17 cellular contexts compared by ENCODE assay signal in genomic region chr15:76347507-76348055, GRCh38. TPM values are rescaled to one million over a fixed set of nuclear protein-coding genes. Genes with fewer than 3 reads are reported as not detected.
DNase-seq lines count a peak whose midpoint lies in the region; ATAC-seq and TF ChIP-seq lines count a peak whose summit lies in the region.
"Had no signal": no experiment of that assay in that cellular context is flagged by ENCODE, and none has a peak within 500 bp of the region (broad histone marks: within the 10 kb centered on the region; RNA-seq: fewer than 3 reads in every experiment).

No MANE protein-coding gene starts in this region.

- H3K36me3 ChIP-seq in HEK293 (ENCODE audit: control insufficient read depth in 2 of 2, insufficient read depth in 1 of 2, low read length in 2 of 2) (peaks cover 0 to 8% of the 10 kb centered on the region in 2 experiments; a peak in 2 of 3 replicates), mesenchymal stem cell (ENCODE audit: control insufficient read depth in 1 of 2, insufficient read depth in 2 of 2, low read depth in 1 of 2, low read length in 2 of 2) (no peaks in the 10 kb centered on the region), testis (ENCODE audit: low read depth, missing control alignments) (no peaks in the 10 kb centered on the region), upper lobe of left lung (no peaks in the 10 kb centered on the region)

- H3K27me3 ChIP-seq in mesenchymal stem cell (ENCODE audit: control insufficient read depth in 1 of 2, insufficient read depth in 1 of 2, low read length in 2 of 2) (peaks cover 45 to 53% of the 10 kb centered on the region in 2 experiments), testis (no peaks in the 10 kb centered on the region), upper lobe of left lung (peaks cover 3 to 52% (median 34%) of the 10 kb centered on the region in 4 donors)

- H2AK5ac ChIP-seq in mesenchymal stem cell (ENCODE audit: low read length, severe bottlenecking) = no peak overlapping the region

- no peak overlapping the region for H3K14ac ChIP-seq in mesenchymal stem cell (ENCODE audit: low read length in 2 of 2)

- H3K27me3 Mint-ChIP-seq in central memory CD8-positive, alpha-beta T cell = peaks cover 41% of the 10 kb centered on the region

- H2BK12ac ChIP-seq in mesenchymal stem cell (ENCODE audit: low read length in 2 of 2) = no peak overlapping the region

- H3K4me1 Mint-ChIP-seq in central memory CD8-positive, alpha-beta T cell = peaks cover 16% of the 10 kb centered on the region

- H3K4me1 ChIP-seq in HEK293 (ENCODE audit: control insufficient read depth, insufficient read depth, low read length) = peaks cover 39% of the 10 kb centered on the region
- peaks cover 21% of the 10 kb centered on the region for H3K4me1 ChIP-seq in mesenchymal stem cell (ENCODE audit: control insufficient read depth, insufficient read depth, low read depth, low read length)
- no peaks in the 10 kb centered on the region for H3K4me1 ChIP-seq in testis
- H3K4me1 ChIP-seq in upper lobe of left lung = peaks cover 22 to 29% (median 27%) of the 10 kb centered on the region in 4 donors

- H3K23ac ChIP-seq in mesenchymal stem cell (ENCODE audit: low read length in 2 of 2) = no peak overlapping the region

- no peak overlapping the region for H3K9ac ChIP-seq in mesenchymal stem cell (ENCODE audit: low read length)

- ATAC-seq in central memory CD8-positive, alpha-beta T cell (replicated peaks; ENCODE audit: extremely low read depth, poor library complexity, severe bottlenecking) = no peak
- ATAC-seq in GM19467 (IDR thresholded peaks at IDR 0.05; ENCODE audit: unreplicated experiment) (no peak), upper lobe of left lung (ENCODE audit: low FRiP score in 2 of 2) (no peak)
- ATAC-seq: Panc1 had no signal

- intact Hi-C loops in testis (cut with DNase I; ENCODE audit: low total_unique reads) = no loop called here

- H3K18ac ChIP-seq in mesenchymal stem cell (ENCODE audit: low read depth in 1 of 2, low read length in 2 of 2) = no peak overlapping the region

- H3K27ac ChIP-seq in HEK293 (ENCODE audit: extremely low read depth, low read depth, low read length) (peak overlapping the region; percentile 86; the same call in 1 of the 2 replicates), mesenchymal stem cell (ENCODE audit: low read length, poor library complexity, severe bottlenecking) (no peak overlapping the region), testis (no peak overlapping the region), upper lobe of left lung (no peak overlapping the region)
- H3K27ac ChIP-seq: psoas muscle had no signal

- H3K4me3 Mint-ChIP-seq in central memory CD8-positive, alpha-beta T cell = peak overlapping the region; percentile 31
- H3K4me3 Mint-ChIP-seq: activated naive CD4-positive, alpha-beta T cell treated with anti-CD3 and anti-CD28 coated beads, Interleukin-2, amount 10 ng/mL, durations not matched to agents 7 days and 5 days had no signal

- TF ChIP-seq CTCF in HEK293 (tag by site-specific recombination; IDR thresholded peaks at IDR 0.05) = no peak
- TF ChIP-seq CTCF in testis (IDR thresholded peaks at IDR 0.05) = no peak
- no peak for TF ChIP-seq CTCF in upper lobe of left lung (IDR thresholded peaks at IDR 0.05)

- H3K9me3 ChIP-seq in HEK293 (ENCODE audit: control insufficient read depth, insufficient read depth, low read depth, low read length) = no peaks in the 10 kb centered on the region
- no peaks in the 10 kb centered on the region for H3K9me3 ChIP-seq in mesenchymal stem cell (ENCODE audit: control insufficient read depth, low read length)
- H3K9me3 ChIP-seq in testis = no peaks in the 10 kb centered on the region
- peaks cover 0 to 2% (median 0%) of the 10 kb centered on the region in 4 donors for H3K9me3 ChIP-seq in upper lobe of left lung
- H3K9me3 ChIP-seq: psoas muscle had no signal

- H3K4ac ChIP-seq in mesenchymal stem cell (ENCODE audit: low read depth in 1 of 2, low read length in 2 of 2) = no peak overlapping the region

- no peak for TF ChIP-seq EP300 in upper lobe of left lung (IDR thresholded peaks at IDR 0.05)

- TF ChIP-seq POLR2A in testis (IDR thresholded peaks at IDR 0.05) (no peak), upper lobe of left lung (IDR thresholded peaks at IDR 0.05) (no peak)

- POLR2A ChIA-PET in HEK293 (lab: Yijun Ruan, JAX) = interaction anchor here (0.6 to 6.2 kb wide), 5 partner anchors 11 to 641 kb away, joined by 3 to 134 read pairs (median 5); partner anchors contain the start of gene ISL2

- no peak overlapping the region for H2BK15ac ChIP-seq in mesenchymal stem cell (ENCODE audit: low read depth, poor library complexity, severe bottlenecking)

- no peak overlapping the region for H2AFZ ChIP-seq in mesenchymal stem cell (ENCODE audit: low read depth, low read length)

- H3K4me3 ChIP-seq in HEK293 (ENCODE audit: low read depth, low read length) (peak overlapping the region; percentile 59), mesenchymal stem cell (ENCODE audit: insufficient read depth in 1 of 2, low read depth in 1 of 2, low read length in 2 of 2) (peak overlapping the region in 1 of 2 experiments; percentile 54), testis (peak overlapping the region; percentile 19 to 46), upper lobe of left lung (peak overlapping the region in 1 of 4 donors; percentile 57)
- H3K4me3 ChIP-seq: lung had no signal

- no peak overlapping the region for H2BK120ac ChIP-seq in mesenchymal stem cell (ENCODE audit: low read depth, low read length)

- H3K27ac Mint-ChIP-seq in central memory CD8-positive, alpha-beta T cell (ENCODE audit: low read depth) = no peak overlapping the region

- H4K91ac ChIP-seq in mesenchymal stem cell (ENCODE audit: low read length) = no peak overlapping the region

- no peak overlapping the region for H4K8ac ChIP-seq in mesenchymal stem cell (ENCODE audit: low read length)

- no peak for DNase-seq in central memory CD8-positive, alpha-beta T cell (ENCODE audit: low spot score in 2 of 2)
- DNase-seq in mesenchymal stem cell (peak; percentile 34), testis (no peak), upper lobe of left lung (no peak), NCI-H2107 treated with DMSO at 0.1 percent for 48 hours (lab: John Stamatoyannopoulos, UW; ENCODE audit: unreplicated experiment) (no peak)
- DNase-seq: activated CD4-positive, alpha-beta T cell treated with anti-CD3 and anti-CD28 coated beads, Interleukin-2, amount 50 U/mL, for 48 hours; activated naive CD4-positive, alpha-beta T cell treated with anti-CD3 and anti-CD28 coated beads, Interleukin-2, amount 10 ng/mL, durations not matched to agents 7 days and 5 days; cortex of kidney; foreskin melanocyte; NCI-H2171; psoas muscle; stimulated activated CD4-positive, alpha-beta T cell treated with anti-CD3 and anti-CD28 coated beads, Interleukin-4, amount 100 ng/mL, for 4 hours; T-helper 2 cell had no signal

- peak overlapping the region; percentile 100 for H3K4me2 ChIP-seq in mesenchymal stem cell (ENCODE audit: low read length, poor library complexity, severe bottlenecking)

- CTCF ChIA-PET in HEK293 (lab: Yijun Ruan, JAX) = interaction anchor here (0.5 to 0.9 kb wide), 3 partner anchors 8 to 519 kb away, joined by 3 read pairs; no protein-coding TSS in a partner anchor

- peaks cover 11% of the 10 kb centered on the region for H3K36me3 Mint-ChIP-seq in central memory CD8-positive, alpha-beta T cell (ENCODE audit: insufficient read depth)

- WGBS in mesenchymal stem cell = 14% methylated on average over 8 of the region's 13 CpGs
- 69 to 78% methylated on average over 13 of the region's 13 CpGs for WGBS in testis, 2 donors
- WGBS in upper lobe of left lung, 2 donors = 74 to 81% methylated on average over 13 of the region's 13 CpGs

- H3K9me3 Mint-ChIP-seq in central memory CD8-positive, alpha-beta T cell = no peaks in the 10 kb centered on the region
- H3K9me3 Mint-ChIP-seq: activated naive CD4-positive, alpha-beta T cell treated with anti-CD3 and anti-CD28 coated beads, Interleukin-2, amount 10 ng/mL, durations not matched to agents 7 days and 5 days had no signal

- no peak overlapping the region for H2BK5ac ChIP-seq in mesenchymal stem cell (ENCODE audit: low read depth, low read length, poor library complexity, severe bottlenecking)

- H3K79me1 ChIP-seq in mesenchymal stem cell (replicated peaks; ENCODE audit: low read length, poor library complexity, severe bottlenecking) = peaks cover 1% of the 10 kb centered on the region

TF ChIP-seq in HEK293, 187 proteins besides CTCF, POLR2A, EP300 and RAD21 (continues in another document):
- TF ChIP-seq PRDM1 (tag by site-specific recombination; IDR thresholded peaks at IDR 0.05) = peak; percentile 34; the same call in 1 of the 2 replicates
- TF ChIP-seq, protein P1, sequence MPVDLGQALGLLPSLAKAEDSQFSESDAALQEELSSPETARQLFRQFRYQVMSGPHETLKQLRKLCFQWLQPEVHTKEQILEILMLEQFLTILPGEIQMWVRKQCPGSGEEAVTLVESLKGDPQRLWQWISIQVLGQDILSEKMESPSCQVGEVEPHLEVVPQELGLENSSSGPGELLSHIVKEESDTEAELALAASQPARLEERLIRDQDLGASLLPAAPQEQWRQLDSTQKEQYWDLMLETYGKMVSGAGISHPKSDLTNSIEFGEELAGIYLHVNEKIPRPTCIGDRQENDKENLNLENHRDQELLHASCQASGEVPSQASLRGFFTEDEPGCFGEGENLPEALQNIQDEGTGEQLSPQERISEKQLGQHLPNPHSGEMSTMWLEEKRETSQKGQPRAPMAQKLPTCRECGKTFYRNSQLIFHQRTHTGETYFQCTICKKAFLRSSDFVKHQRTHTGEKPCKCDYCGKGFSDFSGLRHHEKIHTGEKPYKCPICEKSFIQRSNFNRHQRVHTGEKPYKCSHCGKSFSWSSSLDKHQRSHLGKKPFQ (tag by site-specific recombination; IDR thresholded peaks at IDR 0.05) = no peak
- TF ChIP-seq MYNN (tag by site-specific recombination; IDR thresholded peaks at IDR 0.05; ENCODE audit: borderline replicate concordance) = peak; percentile 63; the same call in 1 of the 2 replicates
- TF ChIP-seq ZNF335 (tag by site-specific recombination; conservative IDR thresholded peaks at IDR 0.05) = peak; percentile 38

RNA-seq across cellular contexts. Expression of gene ISL2, which starts 11.0 kb away (rescaled TPM):
- 0.30 TPM for polyA plus RNA-seq in mesenchymal stem cell (2013, experiment 1 of 2)
- polyA plus RNA-seq in mesenchymal stem cell (2013, experiment 2 of 2) = 0.26 TPM
- total RNA-seq in testis (1 to 10 TPM; 3.5 to 4.2 TPM), upper lobe of left lung (1 to 10 TPM in 1 of 6 donors, under 1 TPM in 3, not detected in 2; 0.34 to 1.8 (median 0.47) TPM)
- polyA plus RNA-seq in testis (ENCODE audit: insufficient read depth, low read depth, low replicate concordance) = 0.88 TPM
- total RNA-seq: psoas muscle had no signal
- polyA plus RNA-seq: psoas muscle had no signal

RNA-seq across cellular contexts. Expression of gene ETFA, which starts 36.3 kb away (rescaled TPM):
- 77.6 TPM for polyA plus RNA-seq in mesenchymal stem cell (2013, experiment 1 of 2)
- 79.1 TPM for polyA plus RNA-seq in mesenchymal stem cell (2013, experiment 2 of 2)
- 10 to 100 TPM; 58.3 to 72.7 TPM for total RNA-seq in testis
- 72.1 TPM for polyA plus RNA-seq in testis (ENCODE audit: insufficient read depth, low read depth, low replicate concordance)
- 10 to 100 TPM; 31.6 to 82.9 (median 68.7) TPM for total RNA-seq in upper lobe of left lung
